Comparison of ENCODE assay signal across 23 cellular contexts in genomic region chr3:190595212-190595795, GRCh38.
A peak's percentile ranks its signal among the peaks of the same experiment; 100 is the strongest.
DNase-seq lines count a peak whose midpoint lies in the region; ATAC-seq, FAIRE-seq and TF ChIP-seq lines count a peak whose summit lies in the region.
"Had no signal": no experiment of that assay in that cellular context is flagged by ENCODE, and none has a peak within 500 bp of the region (broad histone marks: within the 10 kb centered on the region; RNA-seq: fewer than 3 reads in every experiment).

No MANE protein-coding gene starts in this region.

- intact Hi-C loops in A673 (cut with micrococcal nuclease; ENCODE audit: unreplicated experiment), result loop anchor here (5.0 to 10.0 kb wide), 2 partner anchors 78 to 99 kb away; no protein-coding TSS in a partner anchor

- no peak overlapping the region for H3K27ac Mint-ChIP-seq in activated CD8-positive, alpha-beta memory T cell treated with anti-CD3 and anti-CD28 coated beads, Interleukin-2, amount 10 ng/mL, durations not matched to agents 7 days and 5 days

- no peak for TF ChIP-seq POLR2A in H54 (IDR thresholded peaks at IDR 0.05; ENCODE audit: low read depth, low read length)

- DNase-seq in A673 (ENCODE audit: low spot score) (no peak), H54 (ENCODE audit: insufficient read length, low spot score) (no peak), foreskin keratinocyte (peak in 1 of 2 donors; percentile 51), GOT3 (lab: John Stamatoyannopoulos, UW) (no peak)
- DNase-seq in activated CD8-positive, alpha-beta memory T cell treated with anti-CD3 and anti-CD28 coated beads, Interleukin-2, amount 10 ng/mL, durations not matched to agents 7 days and 5 days, result no peak
- DNase-seq: DND-41; H7; MG63; NCI-H1417; NCI-H1694 treated with DMSO at 0.1 percent for 48 hours; NCI-H2081 treated with DMSO at 0.1 percent for 48 hours; NCI-H2171 treated with DMSO at 0.1 percent for 48 hours; NCI-H446 treated with DMSO at 0.1 percent for 48 hours; NK-92 treated with Interleukin-12 subunit alpha and Interleukin-12 subunit beta, amount 100 ng/mL, for 24 hours; SHP77 treated with DMSO at 0.1 percent for 48 hours; SK-N-SH had no signal

- CTCF ChIA-PET in A673 (lab: Charles Lee), result interaction anchor here (0.8 to 1.0 kb wide), 2 partner anchors 15 to 102 kb away, joined by 4 to 7 read pairs; no protein-coding TSS in a partner anchor
- CTCF ChIA-PET in activated CD8-positive, alpha-beta memory T cell treated with anti-CD3 and anti-CD28 coated beads, Interleukin-2, amount 10 ng/mL, durations not matched to agents 7 days and 5 days (lab: Charles Lee), result interaction anchor here (1.0 kb wide), 1 partner anchor 11 kb away, joined by 5 read pairs; no protein-coding TSS in a partner anchor

- H3K4me1 ChIP-seq in A673 (ENCODE audit: insufficient read depth, low read length, poor library complexity, severe bottlenecking), result peaks cover 85% of the 10 kb centered on the region
- H3K4me1 ChIP-seq in foreskin keratinocyte, result peaks cover 27% of the 10 kb centered on the region
- no peaks in the 10 kb centered on the region for H3K4me1 ChIP-seq in neutrophil (ENCODE audit: control insufficient read depth in 1 of 2, insufficient read depth in 1 of 2, low read depth in 1 of 2, low read length in 1 of 2)

- POLR2A ChIA-PET in A673 (lab: Charles Lee; ENCODE audit: low non-redundant PET), result no interaction called here

- H3K4me3 Mint-ChIP-seq in activated CD8-positive, alpha-beta memory T cell treated with anti-CD3 and anti-CD28 coated beads, Interleukin-2, amount 10 ng/mL, durations not matched to agents 7 days and 5 days, result no peak overlapping the region

- H3K27ac ChIP-seq in A673 (ENCODE audit: low read depth, low read length, poor library complexity, severe bottlenecking) (peak overlapping the region; percentile 78), foreskin keratinocyte (peak overlapping the region; percentile 40), neutrophil (peak overlapping the region; percentile 25)
- H3K27ac ChIP-seq: C4-2B, RWPE1 had no signal

- no peaks in the 10 kb centered on the region for H3K27me3 Mint-ChIP-seq in activated CD8-positive, alpha-beta memory T cell treated with anti-CD3 and anti-CD28 coated beads, Interleukin-2, amount 10 ng/mL, durations not matched to agents 7 days and 5 days

- H3K36me3 ChIP-seq in A673 (ENCODE audit: insufficient read depth, low read length, poor library complexity, severe bottlenecking), result peaks cover 10% of the 10 kb centered on the region
- H3K36me3 ChIP-seq in neutrophil, result no peaks in the 10 kb centered on the region
- H3K36me3 ChIP-seq: MG63 had no signal

- peaks cover 41% of the 10 kb centered on the region for H3K36me3 Mint-ChIP-seq in activated CD8-positive, alpha-beta memory T cell treated with anti-CD3 and anti-CD28 coated beads, Interleukin-2, amount 10 ng/mL, durations not matched to agents 7 days and 5 days

- no peaks in the 10 kb centered on the region for H3K27me3 ChIP-seq in A673 (replicated peaks; ENCODE audit: insufficient read depth, low read depth, low read length, poor library complexity)
- H3K27me3 ChIP-seq in foreskin keratinocyte, result no peaks in the 10 kb centered on the region
- H3K27me3 ChIP-seq in neutrophil, result no peaks in the 10 kb centered on the region
- H3K27me3 ChIP-seq: MG63 had no signal

- H3K9me3 ChIP-seq in A673 (ENCODE audit: low read depth, low read length, poor library complexity, severe bottlenecking) (no peaks in the 10 kb centered on the region), neutrophil (no peaks in the 10 kb centered on the region)
- H3K9me3 ChIP-seq: MG63, SK-N-SH had no signal

- H3K4me3 ChIP-seq in A673 (ENCODE audit: low read depth, low read length, poor library complexity, severe bottlenecking) (no peak overlapping the region), neutrophil (ENCODE audit: low read depth in 1 of 2, low read length in 1 of 2) (no peak overlapping the region)
- H3K4me3 ChIP-seq: K562, MG63 had no signal

- FAIRE-seq in H54 (lab: Jason Lieb, UNC), result peak; percentile 75
- FAIRE-seq: GM12891, K562 had no signal

- peaks cover 17% of the 10 kb centered on the region for H3K4me1 Mint-ChIP-seq in activated CD8-positive, alpha-beta memory T cell treated with anti-CD3 and anti-CD28 coated beads, Interleukin-2, amount 10 ng/mL, durations not matched to agents 7 days and 5 days

- BruUV-seq in A673 (replicated peaks; lab: Mats Ljungman, UMichigan), result no TSS peak

- TF ChIP-seq CTCF in A673 (conservative IDR thresholded peaks at IDR 0.05; ENCODE audit: low read depth, low read length) (no peak), foreskin keratinocyte (conservative IDR thresholded peaks at IDR 0.05) (no peak), neutrophil (IDR thresholded peaks at IDR 0.05) (no peak)

- peak; percentile 41 for ATAC-seq in foreskin keratinocyte
- no peak for ATAC-seq in HG03457 (IDR thresholded peaks at IDR 0.05; ENCODE audit: unreplicated experiment)
- ATAC-seq in activated CD8-positive, alpha-beta memory T cell treated with anti-CD3 and anti-CD28 coated beads, Interleukin-2, amount 10 ng/mL, durations not matched to agents 7 days and 5 days, result no peak
- ATAC-seq in GM19455 (IDR thresholded peaks at IDR 0.05; ENCODE audit: unreplicated experiment), result no peak
- ATAC-seq: K562 had no signal

- H3K9me3 Mint-ChIP-seq in activated CD8-positive, alpha-beta memory T cell treated with anti-CD3 and anti-CD28 coated beads, Interleukin-2, amount 10 ng/mL, durations not matched to agents 7 days and 5 days (ENCODE audit: low read depth), result peaks cover 8% of the 10 kb centered on the region

Comparison
In these comparisons a context has a peak if more than half of its experiments do, and no peak if none do; other contexts are left out.
1. H3K27ac ChIP-seq: peak in every context shown above with its lines; median percentile 78 in A673; 40 in foreskin keratinocyte; 25 in neutrophil.